ENCODE assay signal across 11 cellular contexts in genomic region chr6:111793711-111794111, GRCh38.
DNase-seq lines count a peak whose midpoint lies in the region; ATAC-seq and TF ChIP-seq lines count a peak whose summit lies in the region.
"Had no signal": no experiment of that assay in that cellular context is flagged by ENCODE, and none has a peak within 500 bp of the region (broad histone marks: within the 10 kb centered on the region; RNA-seq: fewer than 3 reads in every experiment).

No MANE protein-coding gene starts in this region.

- H3K4me3 ChIP-seq in mucosa of descending colon, result no peak overlapping the region
- H3K4me3 ChIP-seq: left lung had no signal

- no peaks in the 10 kb centered on the region for H3K9me3 ChIP-seq in mucosa of descending colon
- H3K9me3 ChIP-seq: left lung had no signal

- no peaks in the 10 kb centered on the region for H3K36me3 ChIP-seq in mucosa of descending colon (ENCODE audit: low read depth)
- H3K36me3 ChIP-seq: left lung had no signal

- no peak for TF ChIP-seq CTCF in GM10266 (IDR thresholded peaks at IDR 0.05; ENCODE audit: control insufficient read depth, insufficient read depth, low read depth, missing control alignments)
- no peak for TF ChIP-seq CTCF in mucosa of descending colon (IDR thresholded peaks at IDR 0.05)

- peak; percentile 44 for DNase-seq in GM10266 (ENCODE audit: extremely low spot score)
- DNase-seq in activated T-cell treated with anti-CD3 and anti-CD28 coated beads, Interleukin-2, amount 50 U/mL, for 1 hour, result peak; percentile 51
- DNase-seq in mucosa of descending colon, result peak; percentile 27 to 72 (median 46)
- no peak for DNase-seq in D341Med (ENCODE audit: low spot score)
- DNase-seq in kidney tubule cell (ENCODE audit: low spot score), result no peak
- no peak for DNase-seq in C1 segment of cervical spinal cord (lab: John Stamatoyannopoulos, UW)
- DNase-seq: NCI-H2171, T1000 had no signal

- peaks cover 2% of the 10 kb centered on the region for H3K4me1 ChIP-seq in mucosa of descending colon (ENCODE audit: low read depth)

- intact Hi-C loops in mucosa of descending colon (cut with DNase I, micrococcal nuclease), result no loop called here

- ATAC-seq in HG02973 (IDR thresholded peaks at IDR 0.05; ENCODE audit: unreplicated experiment) (peak; percentile 64), mucosa of descending colon (peak; percentile 83), HG03520 (IDR thresholded peaks at IDR 0.05; ENCODE audit: unreplicated experiment) (no peak)
- ATAC-seq: left lung had no signal

Comparison
In these comparisons a context has a peak if more than half of its experiments do, and no peak if none do; other contexts are left out.
1. DNase-seq: peak in GM10266 (single experiment), activated T-cell treated with anti-CD3 and anti-CD28 coated beads, Interleukin-2, amount 50 U/mL, for 1 hour (single experiment) and mucosa of descending colon (3 of 3); none in D341Med (single experiment), kidney tubule cell (single experiment) and C1 segment of cervical spinal cord (0 of 14).